In the genomic region with DNA sequence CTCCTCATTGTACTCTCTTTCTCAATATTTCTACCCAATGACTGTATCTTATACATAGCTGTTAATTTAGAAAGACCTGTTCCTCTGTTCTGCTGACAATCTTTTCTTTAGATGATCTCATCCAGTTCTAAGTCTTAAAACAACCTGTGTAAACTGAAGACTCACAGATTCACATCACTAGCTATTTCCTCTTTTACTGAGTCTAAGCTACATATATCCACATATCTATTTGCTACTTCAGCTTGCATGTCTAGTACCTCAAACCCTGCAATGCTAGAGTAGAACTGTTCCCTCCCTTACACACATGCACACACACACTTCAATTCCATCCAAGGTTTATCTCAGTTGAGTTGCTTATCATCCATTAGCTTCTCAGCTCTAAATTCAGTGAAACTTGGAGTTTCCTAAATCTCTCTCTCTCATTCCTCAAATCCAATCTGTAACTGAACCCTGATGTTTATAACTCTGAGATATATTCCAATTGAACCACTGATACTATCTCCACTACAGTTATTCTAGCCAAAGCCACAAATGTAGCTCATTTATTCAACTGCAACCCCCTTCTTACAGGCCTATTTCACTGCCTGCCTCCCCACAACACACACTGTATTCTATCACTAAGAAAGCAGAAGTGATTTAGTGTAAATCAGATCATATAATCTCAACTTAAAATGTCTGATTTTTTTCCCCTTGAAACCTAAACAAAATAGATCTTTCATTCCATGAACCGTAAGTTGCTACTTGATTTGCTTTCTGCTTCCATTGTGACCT, we compare ENCODE assay signal across 16 cellular contexts.
"Had no signal": no experiment of that assay in that cellular context is flagged by ENCODE, and none has a peak within 500 bp of the region (broad histone marks: within the 10 kb centered on the region; RNA-seq: fewer than 3 reads in every experiment).

No MANE protein-coding gene starts in this region.

- H3K4me3 ChIP-seq: esophagus squamous epithelium, thoracic aorta had no signal

- H3K27me3 ChIP-seq: esophagus squamous epithelium had no signal

- H3K4me1 ChIP-seq: esophagus squamous epithelium had no signal

- H3K9me3 ChIP-seq: thoracic aorta had no signal

- H3K36me3 ChIP-seq: esophagus squamous epithelium, thoracic aorta had no signal

- ATAC-seq: left ventricle myocardium superior; natural killer cell; stimulated activated effector memory CD8-positive, alpha-beta T cell treated with anti-CD3 and anti-CD28 coated beads, Interleukin-12 subunit alpha, Interleukin-12 subunit beta, amount 100 ng/mL, for 72 hours had no signal

- H3K27ac ChIP-seq: esophagus squamous epithelium, thoracic aorta had no signal

- DNase-seq: activated CD4-positive, alpha-beta T cell treated with anti-CD3 and anti-CD28 coated beads for 1 hour; activated CD4-positive, alpha-beta T cell treated with anti-CD3 and anti-CD28 coated beads, Interleukin-2, amount 50 U/mL, for 4 hours; activated naive CD4-positive, alpha-beta T cell; activated T-cell treated with anti-CD3 and anti-CD28 coated beads for 4 hours; anterior cingulate cortex; cortex of kidney; effector CD4-positive, alpha-beta T cell; esophagus squamous epithelium; hypothalamus; kidney; left ventricle myocardium superior; mesenchymal stem cell; natural killer cell; stimulated activated CD4-positive, alpha-beta T cell treated with anti-CD3 and anti-CD28 coated beads, Interleukin-12 subunit alpha, Interleukin-12 subunit beta, amount 100 ng/mL, for 4 hours had no signal
